9 cellular contexts compared by ENCODE assay signal in the genomic region with DNA sequence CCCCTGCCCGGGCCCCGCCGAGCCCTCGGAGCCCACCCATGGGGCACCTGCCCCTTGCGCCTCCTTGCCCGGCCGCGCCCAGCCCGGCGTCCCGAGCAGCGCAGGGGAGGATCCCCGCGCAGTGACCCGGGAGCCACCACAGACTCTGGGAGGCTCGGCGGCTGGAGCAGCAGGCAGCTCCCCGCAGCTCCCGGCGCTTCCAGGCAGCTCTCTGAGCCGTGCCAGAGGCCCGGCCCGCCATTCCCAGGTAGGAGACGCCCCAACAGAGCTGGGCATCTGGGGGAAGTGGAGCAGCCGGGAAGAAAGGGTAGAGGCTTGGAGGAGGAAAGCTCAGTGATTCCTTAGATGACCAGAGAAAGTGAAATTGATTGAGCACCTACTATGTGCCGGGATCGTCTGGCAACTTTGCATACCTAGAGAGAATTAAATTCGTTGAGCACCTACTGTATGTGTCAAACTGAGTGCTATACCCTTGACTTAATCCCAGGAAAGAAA. TPM values are rescaled to one million over a fixed set of nuclear protein-coding genes. Genes with fewer than 3 reads are reported as not detected.
DNase-seq lines count a peak whose midpoint lies in the region; ATAC-seq and TF ChIP-seq lines count a peak whose summit lies in the region.
"Had no signal": no experiment of that assay in that cellular context is flagged by ENCODE, and none has a peak within 500 bp of the region (broad histone marks: within the 10 kb centered on the region; RNA-seq: fewer than 3 reads in every experiment).

No MANE protein-coding gene starts in this region.

- DNase-seq in GM03348 (ENCODE audit: low spot score) (peak; percentile 45), SK-N-MC (ENCODE audit: low read depth, low spot score) (no peak), immature natural killer cell (no peak), spleen (no peak), MV-4-11 (lab: John Stamatoyannopoulos, UW) (no peak), posterior cingulate gyrus (no peak)
- no peak for DNase-seq in activated CD8-positive, alpha-beta T cell treated with anti-CD3 and anti-CD28 coated beads for 36 hours

- H3K27ac Mint-ChIP-seq in immature natural killer cell: no peak overlapping the region
- H3K27ac Mint-ChIP-seq in activated CD8-positive, alpha-beta T cell treated with anti-CD3 and anti-CD28 coated beads for 36 hours: no peak overlapping the region
- H3K27ac Mint-ChIP-seq: activated T-helper 2 cell treated with anti-CD3 and anti-CD28 coated beads, Interferon-gamma antibody, Interleukin-2, Interleukin-4, amounts not matched to agents 10 μg/mL and 5 μg/mL and 100 μg/mL, durations not matched to agents 14 hours and 24 hours and 36 hours had no signal

- peaks cover 0 to 78% (median 31%) of the 10 kb centered on the region in 7 donors for H3K27me3 ChIP-seq in spleen (replicated peaks in 1 of 7)

- H3K36me3 Mint-ChIP-seq in immature natural killer cell: no peaks in the 10 kb centered on the region
- H3K36me3 Mint-ChIP-seq in activated CD8-positive, alpha-beta T cell treated with anti-CD3 and anti-CD28 coated beads for 36 hours (ENCODE audit: low read depth): no peaks in the 10 kb centered on the region

- H3K36me3 ChIP-seq in SK-N-MC (ENCODE audit: insufficient read depth, low read length): no peaks in the 10 kb centered on the region
- H3K36me3 ChIP-seq in spleen: no peaks in the 10 kb centered on the region

- CTCF ChIA-PET in activated CD8-positive, alpha-beta T cell treated with anti-CD3 and anti-CD28 coated beads for 36 hours (lab: Charles Lee): interaction anchor here (0.7 to 1.3 kb wide), 3 partner anchors 9 to 190 kb away, joined by 3 to 4 read pairs (median 4); no protein-coding TSS in a partner anchor

- TF ChIP-seq CTCF in spleen (IDR thresholded peaks at IDR 0.05 in 8 of 11, conservative IDR thresholded peaks at IDR 0.05 in 3 of 11): no peak
- no peak for TF ChIP-seq CTCF in activated CD8-positive, alpha-beta T cell treated with anti-CD3 and anti-CD28 coated beads for 36 hours (IDR thresholded peaks at IDR 0.05)

- H3K27me3 Mint-ChIP-seq in immature natural killer cell (ENCODE audit: low read depth in 3 of 3): peaks cover 13 to 25% (median 15%) of the 10 kb centered on the region in 3 donors
- H3K27me3 Mint-ChIP-seq in activated CD8-positive, alpha-beta T cell treated with anti-CD3 and anti-CD28 coated beads for 36 hours: peaks cover 27% of the 10 kb centered on the region

- peaks cover 0 to 41% (median 22%) of the 10 kb centered on the region in 6 donors for H3K4me1 ChIP-seq in spleen

- H3K9me3 ChIP-seq in SK-N-MC (ENCODE audit: low read depth, low read length) (no peaks in the 10 kb centered on the region), spleen (no peaks in the 10 kb centered on the region)

- no peak for ATAC-seq in activated CD8-positive, alpha-beta T cell treated with anti-CD3 and anti-CD28 coated beads for 36 hours

- peaks cover 0 to 2% (median 0%) of the 10 kb centered on the region in 6 donors for H3K9me3 Mint-ChIP-seq in immature natural killer cell
- H3K9me3 Mint-ChIP-seq in activated CD8-positive, alpha-beta T cell treated with anti-CD3 and anti-CD28 coated beads for 36 hours: no peaks in the 10 kb centered on the region
- H3K9me3 Mint-ChIP-seq: activated T-helper 2 cell treated with anti-CD3 and anti-CD28 coated beads, Interferon-gamma antibody, Interleukin-2, Interleukin-4, amounts not matched to agents 10 μg/mL and 5 μg/mL and 100 μg/mL, durations not matched to agents 14 hours and 24 hours and 36 hours had no signal

- H3K4me3 Mint-ChIP-seq in immature natural killer cell: peak overlapping the region; percentile 26 to 67 (median 36)
- no peak overlapping the region for H3K4me3 Mint-ChIP-seq in activated CD8-positive, alpha-beta T cell treated with anti-CD3 and anti-CD28 coated beads for 36 hours

- H3K4me3 ChIP-seq in SK-N-MC (peak overlapping the region; percentile 85), spleen (peak overlapping the region in 5 of 8 donors; percentile 26 to 79 (median 52))

- no peak overlapping the region for H3K9ac ChIP-seq in SK-N-MC (ENCODE audit: insufficient read length)

- 4 to 17% (median 11%) methylated on average over 11 to 28 of the region's 28 CpGs for WGBS in spleen, 5 donors

- POLR2A ChIA-PET in activated CD8-positive, alpha-beta T cell treated with anti-CD3 and anti-CD28 coated beads for 36 hours (lab: Charles Lee): interaction anchor here (0.9 to 2.0 kb wide), 2 partner anchors 11 to 283 kb away, joined by 3 to 13 read pairs; no protein-coding TSS in a partner anchor

- TF ChIP-seq POLR2A in spleen (IDR thresholded peaks at IDR 0.05): no peak

- H3K4me1 Mint-ChIP-seq in immature natural killer cell: peaks cover 16 to 22% of the 10 kb centered on the region in 2 donors
- peaks cover 9% of the 10 kb centered on the region for H3K4me1 Mint-ChIP-seq in activated CD8-positive, alpha-beta T cell treated with anti-CD3 and anti-CD28 coated beads for 36 hours (ENCODE audit: low read depth)

- intact Hi-C loops in spleen (cut with DNase I; ENCODE audit: low total_unique reads): no loop called here
- intact Hi-C loops in posterior cingulate gyrus (cut with DNase I): no loop called here
- intact Hi-C loops in activated CD8-positive, alpha-beta T cell treated with anti-CD3 and anti-CD28 coated beads for 36 hours (cut with micrococcal nuclease): no loop called here

- no peak overlapping the region for H3K27ac ChIP-seq in SK-N-MC
- H3K27ac ChIP-seq in spleen: no peak overlapping the region

RNA-seq across cellular contexts. Expression of a gene that starts 0.7 kb away (rescaled TPM):
- not detected for polyA plus RNA-seq in immature natural killer cell
- total RNA-seq in spleen: under 1 TPM in 4 of 7 donors, not detected in 3; 0.14 to 0.44 (median 0.22) TPM
- polyA plus RNA-seq in spleen: under 1 TPM; 0.04 to 0.24 (median 0.13) TPM
- total RNA-seq in activated CD8-positive, alpha-beta T cell treated with anti-CD3 and anti-CD28 coated beads for 36 hours: not detected
- total RNA-seq: activated T-helper 2 cell treated with anti-CD3 and anti-CD28 coated beads, Interferon-gamma antibody, Interleukin-2, Interleukin-4, amounts not matched to agents 10 μg/mL and 5 μg/mL and 100 μg/mL, durations not matched to agents 14 hours and 24 hours and 36 hours; fibroblast of villous mesenchyme had no signal
